Comparison of ENCODE assay signal across 13 cellular contexts in the genomic region with DNA sequence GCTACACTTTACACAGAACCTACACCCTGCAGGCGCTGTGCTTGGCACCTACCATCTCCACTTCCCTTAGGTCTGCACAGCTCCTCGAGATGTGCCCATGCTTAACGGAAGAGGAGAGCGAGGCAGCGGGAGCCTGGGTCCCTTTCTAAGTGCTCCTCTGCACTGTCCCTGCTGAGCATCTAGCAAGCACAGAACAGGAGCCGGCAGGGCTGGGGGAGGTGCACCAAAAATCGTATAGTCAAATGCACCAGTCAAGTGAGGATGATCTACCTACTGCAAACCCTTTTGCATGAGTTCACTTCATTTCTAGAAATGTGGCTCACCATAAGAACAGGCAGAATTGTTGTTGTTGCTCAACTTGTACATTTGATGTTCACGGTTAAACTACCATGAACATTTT.
DNase-seq lines count a peak whose midpoint lies in the region; ATAC-seq and TF ChIP-seq lines count a peak whose summit lies in the region.
"Had no signal": no experiment of that assay in that cellular context is flagged by ENCODE, and none has a peak within 500 bp of the region (broad histone marks: within the 10 kb centered on the region; RNA-seq: fewer than 3 reads in every experiment).

No MANE protein-coding gene starts in this region.

- no peak overlapping the region for H2BK120ac ChIP-seq in neuronal stem cell (ENCODE audit: low read depth, low read length)

- no peak overlapping the region for H3K23ac ChIP-seq in neuronal stem cell (ENCODE audit: low read depth, low read length, poor library complexity)

- no peak overlapping the region for H2BK15ac ChIP-seq in neuronal stem cell (ENCODE audit: low read length)

- peak overlapping the region; percentile 90 for H4K8ac ChIP-seq in neuronal stem cell (ENCODE audit: low read depth, low read length)

- intact Hi-C loops in tibial artery (cut with DNase I; ENCODE audit: low total_unique reads) = no loop called here

- no CpG with 5 or more reads among the region's 8 CpGs for WGBS in neuronal stem cell (ENCODE audit: extremely low coverage in 2 of 2, insufficient read length in 2 of 2, insufficient replicate concordance in 1 of 2), 2 donors

- H3K27me3 ChIP-seq in neuronal stem cell (ENCODE audit: control insufficient read depth in 3 of 3, insufficient read depth in 3 of 3, low read depth in 1 of 3, low read length in 3 of 3) (no peaks in the 10 kb centered on the region), tibial artery (no peaks in the 10 kb centered on the region)
- H3K27me3 ChIP-seq: thyroid gland had no signal

- H3K27ac Mint-ChIP-seq in activated T-cell treated with anti-CD3 and anti-CD28 coated beads, Interleukin-2, amount 50 U/mL, for 72 hours = no peak overlapping the region
- H3K27ac Mint-ChIP-seq: activated naive CD4-positive, alpha-beta T cell treated with anti-CD3 and anti-CD28 coated beads for 36 hours had no signal

- H3K4me3 ChIP-seq in coronary artery (peak overlapping the region; percentile 49), neuronal stem cell (ENCODE audit: low read length in 2 of 2) (no peak overlapping the region), tibial artery (no peak overlapping the region)
- H3K4me3 ChIP-seq: HAP-1, thyroid gland had no signal

- peaks cover 15% of the 10 kb centered on the region for H3K27me3 Mint-ChIP-seq in activated T-cell treated with anti-CD3 and anti-CD28 coated beads, Interleukin-2, amount 50 U/mL, for 72 hours (ENCODE audit: low read depth)

- H3K27ac ChIP-seq in coronary artery (peak overlapping the region; percentile 47 to 80), neuronal stem cell (replicated peaks; ENCODE audit: low read length) (no peak overlapping the region), tibial artery (peak overlapping the region; percentile 72 to 75)
- H3K27ac ChIP-seq: 22Rv1 had no signal

- no peak overlapping the region for H3K4ac ChIP-seq in neuronal stem cell (ENCODE audit: low read length)

- peaks cover 0 to 10% of the 10 kb centered on the region in 2 donors for H3K36me3 ChIP-seq in neuronal stem cell (replicated peaks in 1 of 2; ENCODE audit: control insufficient read depth in 2 of 2, insufficient read depth in 2 of 2, low read length in 2 of 2)
- H3K36me3 ChIP-seq in tibial artery = peaks cover 0 to 12% (median 5%) of the 10 kb centered on the region in 3 donors
- H3K36me3 ChIP-seq: thyroid gland had no signal

- H2BK12ac ChIP-seq in neuronal stem cell (ENCODE audit: low read length) = peak overlapping the region; percentile 60

- H3K9me3 ChIP-seq in neuronal stem cell (replicated peaks in 1 of 2; ENCODE audit: control insufficient read depth in 2 of 2, insufficient read depth in 1 of 2, low read depth in 1 of 2, low read length in 2 of 2) (peaks cover 0 to 2% of the 10 kb centered on the region in 2 donors), tibial artery (no peaks in the 10 kb centered on the region)
- H3K9me3 ChIP-seq: HAP-1, thyroid gland had no signal

- no peak overlapping the region for H4K91ac ChIP-seq in neuronal stem cell (ENCODE audit: low read depth, low read length, poor library complexity)

- no peak overlapping the region for H3K4me2 ChIP-seq in neuronal stem cell (ENCODE audit: insufficient read depth, low read length, poor library complexity, severe bottlenecking)

- no peak overlapping the region for H2AFZ ChIP-seq in neuronal stem cell (ENCODE audit: low read length)

- H3K18ac ChIP-seq in neuronal stem cell (ENCODE audit: low read length) = peak overlapping the region; percentile 38

- H3K4me1 Mint-ChIP-seq in activated T-cell treated with anti-CD3 and anti-CD28 coated beads, Interleukin-2, amount 50 U/mL, for 72 hours (ENCODE audit: low read depth) = peaks cover 25% of the 10 kb centered on the region

- no peak overlapping the region for H3K4me3 Mint-ChIP-seq in activated T-cell treated with anti-CD3 and anti-CD28 coated beads, Interleukin-2, amount 50 U/mL, for 72 hours
- H3K4me3 Mint-ChIP-seq: activated naive CD4-positive, alpha-beta T cell treated with anti-CD3 and anti-CD28 coated beads for 36 hours had no signal

- no peaks in the 10 kb centered on the region for H3K79me1 ChIP-seq in neuronal stem cell (ENCODE audit: low read depth, low read length)

- H3K36me3 Mint-ChIP-seq in activated T-cell treated with anti-CD3 and anti-CD28 coated beads, Interleukin-2, amount 50 U/mL, for 72 hours (ENCODE audit: insufficient read depth in 2 of 2) = peaks cover 1 to 5% of the 10 kb centered on the region in 2 donors

- H3K9me3 Mint-ChIP-seq in activated T-cell treated with anti-CD3 and anti-CD28 coated beads, Interleukin-2, amount 50 U/mL, for 72 hours = peaks cover 2% of the 10 kb centered on the region in 2 donors

- H3K4me1 ChIP-seq in neuronal stem cell (ENCODE audit: control insufficient read depth in 2 of 2, insufficient read depth in 1 of 2, low read depth in 1 of 2, low read length in 2 of 2) (peaks cover 21 to 22% of the 10 kb centered on the region in 2 donors), tibial artery (peaks cover 0 to 57% (median 31%) of the 10 kb centered on the region in 4 donors)

- H2BK5ac ChIP-seq in neuronal stem cell (ENCODE audit: low read length) = no peak overlapping the region

- TF ChIP-seq CTCF in coronary artery (IDR thresholded peaks at IDR 0.05) (no peak), tibial artery (IDR thresholded peaks at IDR 0.05) (no peak)

- ATAC-seq in activated T-cell treated with anti-CD3 and anti-CD28 coated beads, Interleukin-2, amount 50 U/mL, for 72 hours (replicated peaks in 1 of 2) = peak; percentile 69 to 73
- no peak for ATAC-seq in GM19455 (IDR thresholded peaks at IDR 0.05; ENCODE audit: unreplicated experiment)

- DNase-seq in activated T-cell treated with anti-CD3 and anti-CD28 coated beads, Interleukin-2, amount 50 U/mL, for 72 hours = no peak
- no peak for DNase-seq in activated T-cell treated with anti-CD3 and anti-CD28 coated beads, Interleukin-2, amount 50 U/mL, for 1 hour
- DNase-seq in coronary artery (ENCODE audit: low spot score) = no peak
- DNase-seq in neuronal stem cell (ENCODE audit: low spot score) = no peak
- no peak for DNase-seq in tibial artery
- DNase-seq in hippocampal formation (lab: John Stamatoyannopoulos, UW) = no peak
- DNase-seq in NCI-H2171 (lab: John Stamatoyannopoulos, UW) = no peak
- DNase-seq: activated naive CD4-positive, alpha-beta T cell treated with anti-CD3 and anti-CD28 coated beads for 36 hours; effector CD8-positive, alpha-beta T cell; thyroid gland had no signal

- no peak overlapping the region for H3K14ac ChIP-seq in neuronal stem cell (ENCODE audit: low read length)

- H3K9ac ChIP-seq in neuronal stem cell (ENCODE audit: low read depth, low read length, poor library complexity) = no peak overlapping the region

- peak overlapping the region; percentile 60 for H2AK5ac ChIP-seq in neuronal stem cell (ENCODE audit: low read depth, low read length)
